ENCODE assay signal across 15 cellular contexts in genomic region chr1:206931709-206932108, GRCh38. TPM values are rescaled to one million over a fixed set of nuclear protein-coding genes. Genes with fewer than 3 reads are reported as not detected.
DNase-seq lines count a peak whose midpoint lies in the region; ATAC-seq and TF ChIP-seq lines count a peak whose summit lies in the region.
"Had no signal": no experiment of that assay in that cellular context is flagged by ENCODE, and none has a peak within 500 bp of the region (broad histone marks: within the 10 kb centered on the region; RNA-seq: fewer than 3 reads in every experiment).

No MANE protein-coding gene starts in this region.

- no peaks in the 10 kb centered on the region for H3K36me3 ChIP-seq in CD8-positive, alpha-beta T cell (ENCODE audit: insufficient read depth, low read length)
- H3K36me3 ChIP-seq: vagina had no signal

- TF ChIP-seq CTCF in CD8-positive, alpha-beta T cell (IDR thresholded peaks at IDR 0.05): no peak
- peak; percentile 27 for TF ChIP-seq CTCF in GM20000 (IDR thresholded peaks at IDR 0.05; ENCODE audit: extremely low read depth, missing control alignments)

- no peaks in the 10 kb centered on the region for H3K36me3 Mint-ChIP-seq in CD8-positive, alpha-beta T cell
- H3K36me3 Mint-ChIP-seq in activated naive CD8-positive, alpha-beta T cell treated with anti-CD3 and anti-CD28 coated beads for 36 hours: no peaks in the 10 kb centered on the region
- H3K36me3 Mint-ChIP-seq in naive B cell: no peaks in the 10 kb centered on the region

- H3K9me3 ChIP-seq in CD8-positive, alpha-beta T cell (ENCODE audit: low read length): no peaks in the 10 kb centered on the region
- H3K9me3 ChIP-seq: vagina had no signal

- POLR2A ChIA-PET in CD8-positive, alpha-beta T cell (lab: Charles Lee): interaction anchor here (1.1 to 10.8 kb wide), 4 partner anchors 9 to 30 kb away, joined by 4 to 123 read pairs (median 38); partner anchors contain the start of gene FCMR

- intact Hi-C loops in CD8-positive, alpha-beta T cell (cut with DNase I, micrococcal nuclease): loop anchor here in 1 of 2 experiments (5.0 kb wide), 1 partner anchor 146 kb away; no protein-coding TSS in a partner anchor

- peak overlapping the region; percentile 57 for H3K27ac Mint-ChIP-seq in CD8-positive, alpha-beta T cell
- peak overlapping the region; percentile 21 for H3K27ac Mint-ChIP-seq in activated naive CD8-positive, alpha-beta T cell treated with anti-CD3 and anti-CD28 coated beads for 36 hours
- H3K27ac Mint-ChIP-seq in naive B cell: peak overlapping the region; percentile 97 to 100 (median 99)

- H3K4me1 Mint-ChIP-seq in CD8-positive, alpha-beta T cell (ENCODE audit: low read depth): peaks cover 56% of the 10 kb centered on the region
- H3K4me1 Mint-ChIP-seq in activated naive CD8-positive, alpha-beta T cell treated with anti-CD3 and anti-CD28 coated beads for 36 hours: peaks cover 42% of the 10 kb centered on the region
- H3K4me1 Mint-ChIP-seq in naive B cell: peaks cover 58 to 67% (median 62%) of the 10 kb centered on the region in 3 donors

- peaks cover 41% of the 10 kb centered on the region for H3K4me1 ChIP-seq in CD8-positive, alpha-beta T cell (ENCODE audit: insufficient read depth, low read length)
- H3K4me1 ChIP-seq: vagina had no signal

- H3K27me3 Mint-ChIP-seq in CD8-positive, alpha-beta T cell (ENCODE audit: low read depth): no peaks in the 10 kb centered on the region
- no peaks in the 10 kb centered on the region for H3K27me3 Mint-ChIP-seq in activated naive CD8-positive, alpha-beta T cell treated with anti-CD3 and anti-CD28 coated beads for 36 hours
- no peaks in the 10 kb centered on the region for H3K27me3 Mint-ChIP-seq in naive B cell

- ATAC-seq in CD8-positive, alpha-beta T cell: no peak
- ATAC-seq in naive B cell (ENCODE audit: low read depth in 2 of 2): no peak
- ATAC-seq in GM21528 (IDR thresholded peaks at IDR 0.05; ENCODE audit: low FRiP score, unreplicated experiment): no peak
- ATAC-seq in GM19351 (IDR thresholded peaks at IDR 0.05; ENCODE audit: unreplicated experiment): no peak

- no peak overlapping the region for H3K4me3 Mint-ChIP-seq in CD8-positive, alpha-beta T cell
- no peak overlapping the region for H3K4me3 Mint-ChIP-seq in activated naive CD8-positive, alpha-beta T cell treated with anti-CD3 and anti-CD28 coated beads for 36 hours
- H3K4me3 Mint-ChIP-seq in naive B cell: peak overlapping the region in 7 of 8 donors; percentile 15 to 93 (median 78)

- H3K27me3 ChIP-seq in CD8-positive, alpha-beta T cell (ENCODE audit: insufficient read depth, low read length): no peaks in the 10 kb centered on the region
- H3K27me3 ChIP-seq: vagina had no signal

- no peaks in the 10 kb centered on the region for H3K9me3 Mint-ChIP-seq in CD8-positive, alpha-beta T cell
- H3K9me3 Mint-ChIP-seq in activated naive CD8-positive, alpha-beta T cell treated with anti-CD3 and anti-CD28 coated beads for 36 hours: no peaks in the 10 kb centered on the region
- no peaks in the 10 kb centered on the region for H3K9me3 Mint-ChIP-seq in naive B cell

- H3K27ac ChIP-seq in CD8-positive, alpha-beta T cell (ENCODE audit: low read depth, low read length): no peak overlapping the region
- H3K27ac ChIP-seq: vagina had no signal

- no peak overlapping the region for H3K4me3 ChIP-seq in CD8-positive, alpha-beta T cell (ENCODE audit: low read depth, low read length)
- H3K4me3 ChIP-seq: vagina had no signal

- CTCF ChIA-PET in CD8-positive, alpha-beta T cell (lab: Charles Lee): interaction anchor here (0.8 to 15.7 kb wide), 20 partner anchors 10 to 269 kb away, joined by 3 to 395 read pairs (median 15); partner anchors contain the start of genes FCAMR, FCMR, IL20 and PIGR

- DNase-seq in CD8-positive, alpha-beta T cell: no peak
- DNase-seq in GM20000 (ENCODE audit: low spot score) (no peak), naive B cell (no peak), foreskin melanocyte (no peak)
- DNase-seq in activated naive CD8-positive, alpha-beta T cell treated with anti-CD3 and anti-CD28 coated beads for 36 hours: no peak
- no peak for DNase-seq in stimulated activated CD4-positive, alpha-beta T cell treated with anti-CD3 and anti-CD28 coated beads, Interleukin-15, amount 100 ng/mL, for 24 hours
- DNase-seq: activated CD8-positive, alpha-beta memory T cell treated with anti-CD3 and anti-CD28 coated beads, Interleukin-2, amount 50 U/mL, for 48 hours; anterior cingulate cortex; IMR-90; NCI-H1694 had no signal

RNA-seq across cellular contexts. Expression of gene FCMR, which starts 10.0 kb away (rescaled TPM):
- total RNA-seq in CD8-positive, alpha-beta T cell: 100 to 1,000 TPM; 119 to 133 TPM
- total RNA-seq in activated naive CD8-positive, alpha-beta T cell treated with anti-CD3 and anti-CD28 coated beads for 36 hours: 10 to 100 TPM; 42.9 to 45.5 TPM
- polyA plus RNA-seq in naive B cell (ENCODE audit: low read depth in 6 of 6): 1,000 to 10,000 TPM; 1,550 to 2,548 (median 1,723) TPM
- total RNA-seq: IMR-90 had no signal

RNA-seq across cellular contexts. Expression of gene PIGR, which starts 14.6 kb away (rescaled TPM):
- not detected for total RNA-seq in CD8-positive, alpha-beta T cell
- total RNA-seq in activated naive CD8-positive, alpha-beta T cell treated with anti-CD3 and anti-CD28 coated beads for 36 hours: under 1 TPM; 0.08 to 0.10 TPM
- polyA plus RNA-seq in naive B cell (ENCODE audit: low read depth in 6 of 6): under 1 TPM; 0.05 to 0.84 (median 0.64) TPM
- total RNA-seq: IMR-90; T-helper 2 cell treated with Interferon-gamma antibody and Interleukin-4, amounts not matched to agents 100 ng/mL and 5 ng/mL, for 36 hours had no signal
- polyA plus RNA-seq: IMR-90 had no signal

RNA-seq across cellular contexts. Expression of gene IL24, which starts 34.5 kb away (rescaled TPM):
- not detected for total RNA-seq in CD8-positive, alpha-beta T cell
- total RNA-seq in activated naive CD8-positive, alpha-beta T cell treated with anti-CD3 and anti-CD28 coated beads for 36 hours: under 1 TPM; 0.54 to 0.72 TPM
- 10 to 100 TPM; 44.1 to 94.5 (median 57.5) TPM for polyA plus RNA-seq in naive B cell (ENCODE audit: low read depth in 6 of 6)
- total RNA-seq: mucosa of gallbladder had no signal

RNA-seq across cellular contexts. Expression of gene FCAMR, which starts 38.6 kb away (rescaled TPM):
- total RNA-seq in CD8-positive, alpha-beta T cell: not detected
- total RNA-seq in activated naive CD8-positive, alpha-beta T cell treated with anti-CD3 and anti-CD28 coated beads for 36 hours: not detected
- not detected for polyA plus RNA-seq in naive B cell (ENCODE audit: low read depth in 6 of 6)
- total RNA-seq: IMR-90, vagina had no signal
- polyA plus RNA-seq: IMR-90 had no signal

Comparison
In these comparisons a context has a peak if more than half of its experiments do, and no peak if none do; other contexts are left out.
1. H3K27ac Mint-ChIP-seq: peak in every context shown above with its lines; median percentile 99 in naive B cell; 57 in CD8-positive, alpha-beta T cell; 21 in activated naive CD8-positive, alpha-beta T cell treated with anti-CD3 and anti-CD28 coated beads for 36 hours.
2. H3K4me3 Mint-ChIP-seq: peak in naive B cell (7 of 8); none in CD8-positive, alpha-beta T cell (single experiment) and activated naive CD8-positive, alpha-beta T cell treated with anti-CD3 and anti-CD28 coated beads for 36 hours (single experiment).